Comparison of ENCODE assay signal across 18 cellular contexts in the genomic region with DNA sequence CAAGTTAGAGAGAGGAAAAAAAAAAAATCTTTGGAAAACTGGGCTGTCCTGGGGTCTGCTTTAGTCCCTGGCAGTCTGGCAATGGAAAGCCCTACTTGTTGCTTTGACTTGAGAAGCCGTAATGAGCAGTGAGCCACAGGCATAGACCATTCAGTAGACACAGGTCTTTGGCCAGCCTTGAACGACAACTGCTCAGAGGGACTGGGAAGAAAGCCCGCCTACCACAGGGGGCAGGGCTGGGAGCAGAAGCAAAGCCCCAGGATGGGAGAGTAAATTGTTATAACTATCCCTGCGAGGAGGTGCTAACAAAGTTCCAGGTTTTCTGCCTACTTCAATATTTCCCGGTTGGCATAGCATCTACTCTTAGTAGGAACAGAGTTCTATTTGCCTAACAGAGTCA.
"Had no signal": no experiment of that assay in that cellular context is flagged by ENCODE, and none has a peak within 500 bp of the region (broad histone marks: within the 10 kb centered on the region; RNA-seq: fewer than 3 reads in every experiment).

No MANE protein-coding gene starts in this region.

- H3K36me3 Mint-ChIP-seq: activated CD4-positive, alpha-beta memory T cell treated with anti-CD3 and anti-CD28 coated beads for 36 hours; activated naive CD4-positive, alpha-beta T cell treated with anti-CD3 and anti-CD28 coated beads, Interleukin-2, amount 10 ng/mL, durations not matched to agents 7 days and 5 days had no signal

- DNase-seq: activated CD4-positive, alpha-beta memory T cell treated with anti-CD3 and anti-CD28 coated beads for 36 hours; activated CD4-positive, alpha-beta T cell treated with anti-CD3 and anti-CD28 coated beads for 48 hours; activated effector memory CD4-positive, alpha-beta T cell treated with Interleukin-2 at 50 U/mL for 16 hours; activated naive CD4-positive, alpha-beta T cell treated with anti-CD3 and anti-CD28 coated beads, Interleukin-2, amount 10 ng/mL, durations not matched to agents 7 days and 5 days; activated T-cell treated with anti-CD3 and anti-CD28 coated beads, Interleukin-2, amount 50 U/mL, for 72 hours; body of pancreas; foreskin fibroblast; lower lobe of right lung; right cardiac atrium; stimulated activated CD4-positive, alpha-beta T cell treated with anti-CD3 and anti-CD28 coated beads, Interleukin-12 subunit alpha, Interleukin-12 subunit beta, amount 100 ng/mL, for 4 hours; stimulated activated CD4-positive, alpha-beta T cell treated with anti-CD3 and anti-CD28 coated beads, Interleukin-4, amount 100 ng/mL, for 4 hours; stimulated activated naive CD8-positive, alpha-beta T cell treated with anti-CD3 and anti-CD28 coated beads, Interleukin-15, amount 100 ng/mL, for 72 hours; tibial artery had no signal

- H3K27me3 ChIP-seq: body of pancreas, cardiac muscle cell, neutrophil, tibial artery had no signal

- H3K4me3 Mint-ChIP-seq: activated CD4-positive, alpha-beta memory T cell treated with anti-CD3 and anti-CD28 coated beads for 36 hours; activated naive CD4-positive, alpha-beta T cell treated with anti-CD3 and anti-CD28 coated beads, Interleukin-2, amount 10 ng/mL, durations not matched to agents 7 days and 5 days; activated T-cell treated with anti-CD3 and anti-CD28 coated beads, Interleukin-2, amount 50 U/mL, for 72 hours; nephron; stimulated activated naive CD8-positive, alpha-beta T cell treated with anti-CD3 and anti-CD28 coated beads, Interleukin-15, amount 100 ng/mL, for 72 hours; T-helper 1 cell treated with Interleukin-12 subunit alpha and Interleukin-12 subunit beta and Interleukin-4 antibody, amounts not matched to agents 30 μg/mL and 1 μg/mL, for 36 hours had no signal

- H3K36me3 ChIP-seq: cardiac muscle cell, neutrophil had no signal

- H3K4me1 Mint-ChIP-seq: nephron had no signal

- ATAC-seq: activated T-cell treated with anti-CD3 and anti-CD28 coated beads, Interleukin-2, amount 50 U/mL, for 72 hours; body of pancreas; left lobe of liver; lower lobe of right lung; right cardiac atrium; stimulated activated naive CD8-positive, alpha-beta T cell treated with anti-CD3 and anti-CD28 coated beads, Interleukin-15, amount 100 ng/mL, for 72 hours had no signal

- H3K4me3 ChIP-seq: body of pancreas, cardiac muscle cell, lower lobe of right lung, tibial artery had no signal

- H3K27ac Mint-ChIP-seq: activated CD4-positive, alpha-beta memory T cell treated with anti-CD3 and anti-CD28 coated beads for 36 hours; activated naive CD4-positive, alpha-beta T cell treated with anti-CD3 and anti-CD28 coated beads, Interleukin-2, amount 10 ng/mL, durations not matched to agents 7 days and 5 days; activated T-cell treated with anti-CD3 and anti-CD28 coated beads, Interleukin-2, amount 50 U/mL, for 72 hours; nephron; stimulated activated naive CD8-positive, alpha-beta T cell treated with anti-CD3 and anti-CD28 coated beads, Interleukin-15, amount 100 ng/mL, for 72 hours; T-helper 1 cell treated with Interleukin-12 subunit alpha and Interleukin-12 subunit beta and Interleukin-4 antibody, amounts not matched to agents 30 μg/mL and 1 μg/mL, for 36 hours had no signal

- H3K27me3 Mint-ChIP-seq: activated CD4-positive, alpha-beta memory T cell treated with anti-CD3 and anti-CD28 coated beads for 36 hours; activated naive CD4-positive, alpha-beta T cell treated with anti-CD3 and anti-CD28 coated beads, Interleukin-2, amount 10 ng/mL, durations not matched to agents 7 days and 5 days; stimulated activated naive CD8-positive, alpha-beta T cell treated with anti-CD3 and anti-CD28 coated beads, Interleukin-15, amount 100 ng/mL, for 72 hours had no signal

- H3K9me3 ChIP-seq: body of pancreas, lower lobe of right lung, neutrophil, tibial artery had no signal
